ENCODE assay signal across 8 cellular contexts in the genomic region with DNA sequence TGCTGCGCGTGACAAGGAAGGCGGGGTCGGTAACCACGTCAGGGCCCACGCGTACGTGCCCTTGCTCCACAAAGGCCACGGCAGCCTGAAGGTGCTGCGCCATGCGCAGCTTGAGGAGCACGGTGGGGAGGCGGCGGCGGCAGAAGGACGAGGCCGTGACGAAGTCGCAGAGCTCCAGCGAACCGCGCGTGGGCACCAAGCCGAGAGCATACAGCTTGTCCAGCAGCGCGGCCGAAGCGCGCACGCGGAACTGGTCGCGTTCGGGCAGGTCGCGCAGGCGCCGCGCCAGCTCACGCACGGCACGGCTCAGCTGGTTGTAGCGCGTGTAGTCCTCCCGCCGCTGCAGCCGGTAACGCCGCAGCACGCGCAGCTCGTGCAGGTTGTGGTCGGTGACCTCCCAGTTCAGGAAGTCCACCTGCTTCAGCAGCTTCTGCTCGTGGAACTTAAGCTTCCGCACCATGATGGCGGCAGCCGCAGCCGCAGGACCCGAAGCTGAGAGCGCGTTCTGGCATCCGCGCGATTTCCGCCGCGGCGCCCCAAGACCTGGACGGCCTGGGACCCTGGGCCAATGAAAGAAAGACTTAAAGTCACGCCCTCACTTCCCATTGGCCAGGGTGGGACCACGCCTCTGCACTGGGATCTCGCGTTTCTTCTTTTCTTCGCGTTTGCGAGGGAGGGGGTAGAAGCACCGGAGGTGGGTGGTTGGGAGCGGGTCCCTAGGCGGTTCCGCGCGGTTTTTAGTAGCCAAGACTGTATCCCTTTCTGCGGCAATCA. TPM values are rescaled to one million over a fixed set of nuclear protein-coding genes. Genes with fewer than 3 reads are reported as not detected.
A peak's percentile ranks its signal among the peaks of the same experiment; 100 is the strongest.
DNase-seq lines count a peak whose midpoint lies in the region; ATAC-seq and TF ChIP-seq lines count a peak whose summit lies in the region.

A gene with protein sequence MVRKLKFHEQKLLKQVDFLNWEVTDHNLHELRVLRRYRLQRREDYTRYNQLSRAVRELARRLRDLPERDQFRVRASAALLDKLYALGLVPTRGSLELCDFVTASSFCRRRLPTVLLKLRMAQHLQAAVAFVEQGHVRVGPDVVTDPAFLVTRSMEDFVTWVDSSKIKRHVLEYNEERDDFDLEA (minus strand): TSS at position 516 of the 774 bp plus-strand sequence. CDS start 56 bp downstream, at position 460.

- peak within 1 kb of the TSS; percentile 96 for H3K23ac ChIP-seq in IMR-90 (ENCODE audit: low read depth, low read length)

- WGBS in IMR-90 (ENCODE audit: extremely low coverage in 2 of 2, insufficient read length in 1 of 2), 2 experiments = 0% methylated on average over 35 of the region's 83 CpGs; no CpG with 5 or more reads in 1 of the 2 experiments

- peak within 1 kb of the TSS; percentile 77 for H4K5ac ChIP-seq in IMR-90 (ENCODE audit: low read depth, low read length)

- peak within 1 kb of the TSS; percentile 97 for H2AFZ ChIP-seq in IMR-90 (replicated peaks; ENCODE audit: low read length, poor library complexity)

- in situ Hi-C loops in IMR-90 (cut with MboI; ENCODE audit: low sequenced_read_pairs) = loop anchor here (5.0 kb wide), 1 partner anchor 42 kb away; no protein-coding TSS in a partner anchor

- peak within 1 kb of the TSS; percentile 7; the same call in 1 of the 3 replicates for H2BK15ac ChIP-seq in IMR-90 (ENCODE audit: low read depth, low read length)

- no peak for TF ChIP-seq CTCF in IMR-90 (conservative IDR thresholded peaks at IDR 0.05; ENCODE audit: low read depth, low read length)

- no peak within 1 kb of the TSS for H2BK20ac ChIP-seq in IMR-90 (ENCODE audit: low read depth, low read length)

- H2BK120ac ChIP-seq in IMR-90 (ENCODE audit: low read depth, low read length) = peak within 1 kb of the TSS; percentile 59

- no TSS peak for BruUV-seq in IMR-90 (replicated peaks; lab: Mats Ljungman, UMichigan)

- H3K4ac ChIP-seq in IMR-90 (ENCODE audit: low read depth, low read length) = peak within 1 kb of the TSS; percentile 97

- peak within 1 kb of the TSS; percentile 93 for H4K91ac ChIP-seq in IMR-90 (ENCODE audit: insufficient read depth, low read depth, low read length)

- peaks cover 24% of the 10 kb centered on the region for H4K20me1 ChIP-seq in IMR-90 (ENCODE audit: insufficient read depth, low read length)

- intact Hi-C loops in IMR-90 (cut with micrococcal nuclease) = loop anchor here (2.0 to 5.0 kb wide), 3 partner anchors 21 to 188 kb away; a partner anchor contains a TSS

- peak within 1 kb of the TSS; percentile 91 to 98 for H4K8ac ChIP-seq in IMR-90 (ENCODE audit: low read depth in 2 of 2, low read length in 2 of 2)

- H3K4me1 ChIP-seq in IMR-90 (ENCODE audit: control insufficient read depth, insufficient read depth, low read length) (peaks cover 4% of the 10 kb centered on the region; the same call in 1 of the 2 replicates), mononuclear cell (ENCODE audit: insufficient read depth, low read length) (peaks cover 42% of the 10 kb centered on the region)

- no peak for TF ChIP-seq RAD21 in IMR-90 (IDR thresholded peaks at IDR 0.05; ENCODE audit: low read length)

- dilution Hi-C loops in IMR-90 (cut with HindIII; ENCODE audit: low sequenced_read_pairs, unreplicated experiment) = no loop called here

- peak within 1 kb of the TSS; percentile 64 for H3K18ac ChIP-seq in IMR-90 (ENCODE audit: low read depth, low read length)

- H3K4me3 ChIP-seq in IMR-90 (ENCODE audit: insufficient read depth, low read depth, low read length) (peak within 1 kb of the TSS; percentile 77), mononuclear cell (ENCODE audit: low read length) (peak within 1 kb of the TSS; percentile 84)

- peak; percentile 98 for DNase-seq in DMS 273 (lab: John Stamatoyannopoulos, UW; ENCODE audit: unreplicated experiment)
- peak; percentile 95 for DNase-seq in IMR-90
- DNase-seq in OCI-M1 (lab: John Stamatoyannopoulos, UW) = peak; percentile 98
- DNase-seq in activated T-cell treated with anti-CD3 and anti-CD28 coated beads for 24 hours (ENCODE audit: low read depth) = peak; percentile 92
- DNase-seq in epidermal melanocyte (ENCODE audit: insufficient read length, low spot score) = peak; percentile 95
- peak; percentile 66 to 86 for DNase-seq in stimulated activated CD8-positive, alpha-beta memory T cell treated with anti-CD3 and anti-CD28 coated beads, Interleukin-4, amount 100 ng/mL, for 1 hour (ENCODE audit: low read depth in 2 of 2, low spot score in 1 of 2)

- H3K27me3 ChIP-seq in IMR-90 (ENCODE audit: control insufficient read depth, insufficient read depth, low read length) (no peaks in the 10 kb centered on the region), mononuclear cell (ENCODE audit: insufficient read depth, low read length) (no peaks in the 10 kb centered on the region)

- H3K9me3 ChIP-seq in IMR-90 (ENCODE audit: control insufficient read depth, insufficient read depth, low read length) = no peaks in the 10 kb centered on the region
- H3K9me3 ChIP-seq in mononuclear cell (ENCODE audit: low read depth, low read length) = no peaks in the 10 kb centered on the region

- POLR2A ChIA-PET in IMR-90 (lab: Charles Lee; ENCODE audit: unreplicated experiment) = interaction anchor here (0.6 to 1.3 kb wide), 2 partner anchors 14 to 44 kb away, joined by 5 to 6 read pairs; a partner anchor contains a TSS

- peak within 1 kb of the TSS; percentile 93 for H3K9ac ChIP-seq in IMR-90 (ENCODE audit: low read depth, low read length)

- H3K9me1 ChIP-seq in IMR-90 (ENCODE audit: insufficient read depth, low read length) = 0 out of 2 replicates have a peak, but pooled peaks cover 4% of the 10 kb centered on the region

- H3K27ac ChIP-seq in IMR-90 (ENCODE audit: insufficient read depth, low read length) = peak within 1 kb of the TSS; percentile 92

- H3K14ac ChIP-seq in IMR-90 (replicated peaks; ENCODE audit: low read depth, low read length) = peak within 1 kb of the TSS; percentile 91

- H3K79me1 ChIP-seq in IMR-90 (ENCODE audit: low read depth in 1 of 2, low read length in 2 of 2) = peaks cover 13 to 46% of the 10 kb centered on the region in 2 experiments

- peak within 1 kb of the TSS; percentile 94 for H2AK5ac ChIP-seq in IMR-90 (ENCODE audit: low read depth, low read length)

- ATAC-seq in GM21528 (IDR thresholded peaks at IDR 0.05; ENCODE audit: low FRiP score, unreplicated experiment) (peak; percentile 92), IMR-90 (ENCODE audit: low read depth) (peak; percentile 96)

- CTCF ChIA-PET in IMR-90 (lab: Yijun Ruan, JAX) = no interaction called here

- peak within 1 kb of the TSS; percentile 87 for H3K56ac ChIP-seq in IMR-90 (ENCODE audit: extremely low read depth, insufficient read depth, low read length)

- peak within 1 kb of the TSS; percentile 98 for H3K4me2 ChIP-seq in IMR-90 (ENCODE audit: low read depth, low read length)

- peak within 1 kb of the TSS; percentile 99 for H2AK9ac ChIP-seq in IMR-90 (replicated peaks; ENCODE audit: low read depth, low read length, poor library complexity)

- TF ChIP-seq POLR2A in IMR-90 (IDR thresholded peaks at IDR 0.05; ENCODE audit: low read depth, low read length) = peak; percentile 94

- H2BK5ac ChIP-seq in IMR-90 (ENCODE audit: low read depth, low read length, poor library complexity, severe bottlenecking) = peak within 1 kb of the TSS; percentile 93

- H3K36me3 ChIP-seq in IMR-90 (ENCODE audit: control insufficient read depth, insufficient read depth, low read length) = no peaks in the 10 kb centered on the region

TF ChIP-seq in IMR-90, 13 proteins besides CTCF, POLR2A, EP300 and RAD21:
- peak; percentile 57 for TF ChIP-seq MXI1 (IDR thresholded peaks at IDR 0.05; ENCODE audit: borderline replicate concordance, low read depth, low read length)
- TF ChIP-seq, protein P1, sequence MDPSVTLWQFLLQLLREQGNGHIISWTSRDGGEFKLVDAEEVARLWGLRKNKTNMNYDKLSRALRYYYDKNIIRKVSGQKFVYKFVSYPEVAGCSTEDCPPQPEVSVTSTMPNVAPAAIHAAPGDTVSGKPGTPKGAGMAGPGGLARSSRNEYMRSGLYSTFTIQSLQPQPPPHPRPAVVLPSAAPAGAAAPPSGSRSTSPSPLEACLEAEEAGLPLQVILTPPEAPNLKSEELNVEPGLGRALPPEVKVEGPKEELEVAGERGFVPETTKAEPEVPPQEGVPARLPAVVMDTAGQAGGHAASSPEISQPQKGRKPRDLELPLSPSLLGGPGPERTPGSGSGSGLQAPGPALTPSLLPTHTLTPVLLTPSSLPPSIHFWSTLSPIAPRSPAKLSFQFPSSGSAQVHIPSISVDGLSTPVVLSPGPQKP (IDR thresholded peaks at IDR 0.05; ENCODE audit: borderline replicate concordance, low read depth, low read length) = no peak
- TF ChIP-seq MAZ (IDR thresholded peaks at IDR 0.05; ENCODE audit: borderline replicate concordance, low read depth, low read length) = peak; percentile 93
- TF ChIP-seq, protein P2, sequence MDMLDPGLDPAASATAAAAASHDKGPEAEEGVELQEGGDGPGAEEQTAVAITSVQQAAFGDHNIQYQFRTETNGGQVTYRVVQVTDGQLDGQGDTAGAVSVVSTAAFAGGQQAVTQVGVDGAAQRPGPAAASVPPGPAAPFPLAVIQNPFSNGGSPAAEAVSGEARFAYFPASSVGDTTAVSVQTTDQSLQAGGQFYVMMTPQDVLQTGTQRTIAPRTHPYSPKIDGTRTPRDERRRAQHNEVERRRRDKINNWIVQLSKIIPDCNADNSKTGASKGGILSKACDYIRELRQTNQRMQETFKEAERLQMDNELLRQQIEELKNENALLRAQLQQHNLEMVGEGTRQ (IDR thresholded peaks at IDR 0.05; ENCODE audit: low read depth, low read length) = peak; percentile 61
- no peak for TF ChIP-seq RFX5 (IDR thresholded peaks at IDR 0.05; ENCODE audit: low read depth, low read length)

RNA-seq across cellular contexts. Expression of the gene that starts here (rescaled TPM):
- total RNA-seq in IMR-90 (2012; rRNA removed) (42.1 and 84.7 TPM in 2 replicates), mononuclear cell (59.2 TPM)
- polyA plus RNA-seq in IMR-90 (2012; rRNA removed) = 55.6 and 59.3 TPM in 2 replicates
- 111 and 209 TPM in 2 replicates for polyA plus RNA-seq in IMR-90 (2012; cell fraction: cytosol; rRNA removed)
- 38.5 and 123 TPM in 2 replicates for polyA plus RNA-seq in IMR-90 (2012; cell fraction: nucleus; rRNA removed; ENCODE audit: low replicate concordance)

Comparison
In these comparisons a context has a peak if more than half of its experiments do, and no peak if none do; other contexts are left out.
1. Peak in every context shown above with its lines: DNase-seq, ATAC-seq, H3K4me3 ChIP-seq and H3K27ac ChIP-seq.